ENCODE assay signal across 22 cellular contexts in the genomic region with DNA sequence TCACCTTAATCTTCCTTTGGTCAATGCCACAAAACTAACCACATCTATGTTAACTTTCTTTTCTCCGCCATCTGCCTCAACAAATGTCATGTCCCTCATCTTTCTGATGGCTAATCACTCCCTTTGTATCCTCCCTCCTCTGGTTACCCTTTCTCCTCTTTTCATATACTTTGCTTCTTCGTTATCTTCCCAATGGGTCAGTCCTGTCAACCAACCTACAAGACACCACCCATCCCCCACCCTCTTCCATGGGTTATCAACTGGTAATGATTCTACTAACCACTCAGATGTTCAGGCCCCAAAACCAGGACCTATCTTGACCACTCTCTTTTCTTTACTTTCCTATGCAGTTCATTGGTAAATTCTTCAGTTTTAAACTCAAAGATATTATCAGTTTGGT.
"Had no signal": no experiment of that assay in that cellular context is flagged by ENCODE, and none has a peak within 500 bp of the region (broad histone marks: within the 10 kb centered on the region; RNA-seq: fewer than 3 reads in every experiment).

No MANE protein-coding gene starts in this region.

- H3K27me3 ChIP-seq: Peyer's patch, SJCRH30 had no signal

- H3K4me3 ChIP-seq: PC-9, Peyer's patch, SJCRH30 had no signal

- H3K27ac ChIP-seq: KMS-11, PC-9, Peyer's patch, SJCRH30 had no signal

- H3K9ac ChIP-seq: KMS-11 had no signal

- DNase-seq: IMR-90, Kasumi-1, MM.1S, NCI-H1092 treated with DMSO at 0.1 percent for 48 hours, NCI-H1436, NCI-H187, NCI-H2029, NCI-H2081 treated with DMSO at 0.1 percent for 48 hours, NCI-H2171, NCI-H226, NCI-H446, NCI-H510A, NCI-H524 treated with DMSO at 0.1 percent for 48 hours, NCI-H69, NCI-H774, PC-9, Peyer's patch, SHP77 treated with DMSO at 0.1 percent for 48 hours, SJCRH30 had no signal

- H3K36me3 ChIP-seq: Peyer's patch, SJCRH30 had no signal

- H2AFZ ChIP-seq: PC-9 had no signal

- H3K4me1 ChIP-seq: SJCRH30 had no signal

- H3K9me3 ChIP-seq: Peyer's patch, SJCRH30 had no signal

- ATAC-seq: HepG2, Right ventricle myocardium inferior had no signal

- H3K4me2 ChIP-seq: KMS-11, PC-9 had no signal
